15 cellular contexts compared by ENCODE assay signal in the genomic region with DNA sequence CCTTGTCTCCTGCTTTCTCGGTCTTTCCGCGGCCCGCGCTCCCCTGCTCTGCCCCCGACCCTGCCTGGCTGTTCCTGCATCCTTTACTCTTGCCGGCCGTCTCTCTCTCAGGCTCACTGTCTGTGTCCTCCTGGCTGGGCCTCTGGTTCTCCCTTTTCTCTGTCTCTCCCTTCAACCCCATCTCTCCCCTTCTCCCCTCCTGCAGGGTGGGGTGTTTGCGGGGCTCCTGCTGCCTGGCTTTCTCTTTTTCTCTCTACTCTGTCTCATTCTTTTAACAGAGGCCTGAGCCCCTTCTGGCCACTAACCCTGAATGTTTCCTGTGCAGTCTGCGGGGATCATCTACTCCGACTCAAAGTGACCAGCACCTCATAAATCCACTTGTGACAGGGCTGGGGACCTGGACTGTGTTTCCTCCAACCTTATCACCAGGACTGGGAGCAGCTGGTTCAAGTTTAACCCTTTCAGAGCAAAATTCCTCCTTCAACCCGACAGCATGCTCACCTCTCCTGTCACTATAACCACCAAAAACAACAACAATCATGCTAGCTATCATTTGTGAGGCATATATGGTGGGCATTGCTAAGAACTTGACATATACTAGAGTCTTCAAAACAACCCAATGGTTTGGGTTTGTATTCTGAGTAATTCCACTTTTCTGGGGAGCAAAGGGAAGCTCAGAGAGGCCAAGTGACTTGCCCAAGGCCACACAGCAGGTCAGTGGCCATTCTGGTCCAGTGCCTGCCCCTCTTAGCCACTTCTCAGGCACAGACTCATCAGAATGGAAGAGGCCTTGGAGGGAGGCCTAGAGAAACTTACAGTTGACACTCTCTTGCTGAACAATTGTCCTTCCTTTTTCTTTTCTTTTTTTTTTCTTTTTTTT. TPM values are rescaled to one million over a fixed set of nuclear protein-coding genes. Genes with fewer than 3 reads are reported as not detected.
A peak's percentile ranks its signal among the peaks of the same experiment; 100 is the strongest.
DNase-seq lines count a peak whose midpoint lies in the region; ATAC-seq, FAIRE-seq and TF ChIP-seq lines count a peak whose summit lies in the region.
"Had no signal": no experiment of that assay in that cellular context is flagged by ENCODE, and none has a peak within 500 bp of the region (broad histone marks: within the 10 kb centered on the region; RNA-seq: fewer than 3 reads in every experiment).

No MANE protein-coding gene starts in this region.

- TF ChIP-seq CTCF in natural killer cell (IDR thresholded peaks at IDR 0.05) (no peak), astrocyte (IDR thresholded peaks at IDR 0.05; ENCODE audit: insufficient read depth, low read depth, low read length) (no peak), mesothelial cell of epicardium (IDR thresholded peaks at IDR 0.05; ENCODE audit: unreplicated experiment) (no peak), esophagus muscularis mucosa (IDR thresholded peaks at IDR 0.05) (no peak)

- H3K9ac ChIP-seq in astrocyte (ENCODE audit: low read length) = no peak overlapping the region

- H3K4me1 ChIP-seq in astrocyte (ENCODE audit: insufficient read depth, low read length) = no peaks in the 10 kb centered on the region
- H3K4me1 ChIP-seq in esophagus muscularis mucosa = peaks cover 0 to 11% (median 6%) of the 10 kb centered on the region in 4 donors
- no peaks in the 10 kb centered on the region for H3K4me1 ChIP-seq in SJCRH30

- H3K4me2 ChIP-seq in astrocyte (ENCODE audit: low read length) = no peak overlapping the region

- no peaks in the 10 kb centered on the region for H3K36me3 Mint-ChIP-seq in natural killer cell treated with Interleukin-12 subunit alpha and Interleukin-12 subunit beta and Interleukin-15 and Interleukin-18, amount 100 ng/mL, for 72 hours
- H3K36me3 Mint-ChIP-seq in natural killer cell (no peaks in the 10 kb centered on the region), astrocyte (ENCODE audit: low read depth, unreplicated experiment) (no peaks in the 10 kb centered on the region), mesothelial cell of epicardium (no peaks in the 10 kb centered on the region)
- H3K36me3 Mint-ChIP-seq: IgD-negative memory B cell had no signal

- no peaks in the 10 kb centered on the region for H3K79me2 ChIP-seq in astrocyte (ENCODE audit: insufficient read depth, low read length)

- no peak overlapping the region for H3K4me3 ChIP-seq in astrocyte (ENCODE audit: insufficient read depth, low read depth, low read length)
- peak overlapping the region in 2 of 4 donors; percentile 12 to 25 for H3K4me3 ChIP-seq in esophagus muscularis mucosa
- no peak overlapping the region for H3K4me3 ChIP-seq in SJCRH30
- H3K4me3 ChIP-seq: GM12878 had no signal

- no peak for DNase-seq in natural killer cell treated with Interleukin-12 subunit alpha and Interleukin-12 subunit beta and Interleukin-15 and Interleukin-18, amount 100 ng/mL, for 72 hours (ENCODE audit: low spot score)
- DNase-seq in natural killer cell (no peak), astrocyte (ENCODE audit: low read depth) (no peak), mesothelial cell of epicardium (ENCODE audit: low spot score in 2 of 2, unreplicated experiment in 2 of 2) (no peak), esophagus muscularis mucosa (ENCODE audit: extremely low spot score) (no peak), SJCRH30 (no peak), T-helper 9 cell (no peak)
- DNase-seq: activated CD4-positive, alpha-beta T cell treated with anti-CD3 and anti-CD28 coated beads for 4 hours; CD8-positive, alpha-beta memory T cell; NCI-H2081 treated with DMSO at 0.1 percent for 48 hours had no signal

- peaks cover 24 to 33% of the 10 kb centered on the region in 2 donors for H3K27me3 Mint-ChIP-seq in natural killer cell treated with Interleukin-12 subunit alpha and Interleukin-12 subunit beta and Interleukin-15 and Interleukin-18, amount 100 ng/mL, for 72 hours
- peaks cover 37 to 50% of the 10 kb centered on the region in 2 donors for H3K27me3 Mint-ChIP-seq in natural killer cell (ENCODE audit: low read depth in 2 of 2)
- H3K27me3 Mint-ChIP-seq in astrocyte (ENCODE audit: low read depth, unreplicated experiment) = peaks cover 43% of the 10 kb centered on the region
- H3K27me3 Mint-ChIP-seq in mesothelial cell of epicardium (ENCODE audit: low read depth) = peaks cover 74% of the 10 kb centered on the region

- peaks cover 0 to 6% of the 10 kb centered on the region in 2 donors for H3K4me1 Mint-ChIP-seq in natural killer cell treated with Interleukin-12 subunit alpha and Interleukin-12 subunit beta and Interleukin-15 and Interleukin-18, amount 100 ng/mL, for 72 hours (ENCODE audit: low read depth in 2 of 2)
- H3K4me1 Mint-ChIP-seq in natural killer cell (peaks cover 5 to 8% of the 10 kb centered on the region in 2 donors), astrocyte (ENCODE audit: low read depth, unreplicated experiment) (no peaks in the 10 kb centered on the region), mesothelial cell of epicardium (peaks cover 12% of the 10 kb centered on the region)

- no peak for TF ChIP-seq POLR2A in esophagus muscularis mucosa (IDR thresholded peaks at IDR 0.05; ENCODE audit: low read depth)

- 12% methylated on average over 12 of the region's 12 CpGs for WGBS in esophagus muscularis mucosa

- H3K9me3 Mint-ChIP-seq in natural killer cell treated with Interleukin-12 subunit alpha and Interleukin-12 subunit beta and Interleukin-15 and Interleukin-18, amount 100 ng/mL, for 72 hours = no peaks in the 10 kb centered on the region
- H3K9me3 Mint-ChIP-seq in natural killer cell (no peaks in the 10 kb centered on the region), astrocyte (ENCODE audit: unreplicated experiment) (no peaks in the 10 kb centered on the region), mesothelial cell of epicardium (no peaks in the 10 kb centered on the region)
- H3K9me3 Mint-ChIP-seq: CD8-positive, alpha-beta memory T cell had no signal

- H3K9me3 ChIP-seq in astrocyte (ENCODE audit: insufficient read depth, low read depth, low read length) (no peaks in the 10 kb centered on the region), esophagus muscularis mucosa (no peaks in the 10 kb centered on the region), SJCRH30 (replicated peaks) (no peaks in the 10 kb centered on the region)

- no peak for ATAC-seq in natural killer cell treated with Interleukin-12 subunit alpha and Interleukin-12 subunit beta and Interleukin-15 and Interleukin-18, amount 100 ng/mL, for 72 hours
- ATAC-seq in natural killer cell = no peak
- no peak for ATAC-seq in GM18907 (IDR thresholded peaks at IDR 0.05; ENCODE audit: unreplicated experiment)
- ATAC-seq: GM12878, left lobe of liver had no signal

- no peak for TF ChIP-seq EP300 in esophagus muscularis mucosa (IDR thresholded peaks at IDR 0.05)

- H3K27me3 ChIP-seq in astrocyte (ENCODE audit: insufficient read depth, low read length) (peaks cover 20% of the 10 kb centered on the region), esophagus muscularis mucosa (peaks cover 0 to 59% (median 17%) of the 10 kb centered on the region in 4 donors), SJCRH30 (no peaks in the 10 kb centered on the region)

- H2AFZ ChIP-seq in astrocyte (ENCODE audit: low read depth, low read length) = no peak overlapping the region

- H3K4me3 Mint-ChIP-seq in natural killer cell treated with Interleukin-12 subunit alpha and Interleukin-12 subunit beta and Interleukin-15 and Interleukin-18, amount 100 ng/mL, for 72 hours = peak overlapping the region; percentile 24
- H3K4me3 Mint-ChIP-seq in natural killer cell = no peak overlapping the region
- peak overlapping the region; percentile 79 for H3K4me3 Mint-ChIP-seq in astrocyte (ENCODE audit: unreplicated experiment)
- peak overlapping the region; percentile 79 for H3K4me3 Mint-ChIP-seq in mesothelial cell of epicardium

- H4K20me1 ChIP-seq in astrocyte (ENCODE audit: insufficient read depth, low read length) = no peaks in the 10 kb centered on the region

- H3K27ac ChIP-seq in astrocyte (ENCODE audit: low read depth, low read length) = no peak overlapping the region
- H3K27ac ChIP-seq in esophagus muscularis mucosa (replicated peaks in 1 of 4) = no peak overlapping the region
- no peak overlapping the region for H3K27ac ChIP-seq in SJCRH30

- no peak overlapping the region for H3K27ac Mint-ChIP-seq in natural killer cell treated with Interleukin-12 subunit alpha and Interleukin-12 subunit beta and Interleukin-15 and Interleukin-18, amount 100 ng/mL, for 72 hours
- H3K27ac Mint-ChIP-seq in natural killer cell = no peak overlapping the region
- no peak overlapping the region for H3K27ac Mint-ChIP-seq in astrocyte (ENCODE audit: unreplicated experiment)
- H3K27ac Mint-ChIP-seq in mesothelial cell of epicardium = peak overlapping the region; percentile 81
- H3K27ac Mint-ChIP-seq: IgD-negative memory B cell had no signal

- H3K36me3 ChIP-seq in astrocyte (ENCODE audit: insufficient read depth, low read length) (no peaks in the 10 kb centered on the region), esophagus muscularis mucosa (no peaks in the 10 kb centered on the region), SJCRH30 (no peaks in the 10 kb centered on the region)

- intact Hi-C loops in natural killer cell (cut with micrococcal nuclease) = no loop called here
- intact Hi-C loops in esophagus muscularis mucosa (cut with DNase I) = no loop called here

- FAIRE-seq in astrocyte (lab: Jason Lieb, UNC) = no peak
- FAIRE-seq: GM12878 had no signal

RNA-seq across cellular contexts. Expression of a gene that starts 0.8 kb away (rescaled TPM):
- total RNA-seq in natural killer cell treated with Interleukin-12 subunit alpha and Interleukin-12 subunit beta and Interleukin-15 and Interleukin-18, amount 100 ng/mL, for 72 hours = under 1 TPM in 1 of 2 donors, not detected in 1; 0.19 TPM
- under 1 TPM; 0.09 to 0.70 (median 0.53) TPM for total RNA-seq in natural killer cell
- total RNA-seq in astrocyte = 0.34 and 0.99 TPM in 2 replicates
- total RNA-seq in mesothelial cell of epicardium = 7.5 to 9.5 TPM (median 8.9 TPM) in 3 replicates
- total RNA-seq in esophagus muscularis mucosa = 1 to 10 TPM in 1 of 4 donors, under 1 TPM in 3; 0.06 to 2.5 (median 0.52) TPM
- not detected in 2 replicates for total RNA-seq in SJCRH30 (2014; rRNA removed; shearing (Covaris generic))
- total RNA-seq: CD8-positive, alpha-beta memory T cell; GM12878; left lobe of liver; RPMI7951 had no signal
